16 cellular contexts compared by ENCODE assay signal in genomic region chr9:88766778-88767503, GRCh38.
DNase-seq lines count a peak whose midpoint lies in the region; ATAC-seq, FAIRE-seq and TF ChIP-seq lines count a peak whose summit lies in the region.
"Had no signal": no experiment of that assay in that cellular context is flagged by ENCODE, and none has a peak within 500 bp of the region (broad histone marks: within the 10 kb centered on the region; RNA-seq: fewer than 3 reads in every experiment).

No MANE protein-coding gene starts in this region.

- H3K9me3 Mint-ChIP-seq in Calu3 (ENCODE audit: low read depth, unreplicated experiment) (peaks cover 3% of the 10 kb centered on the region), nephron progenitor cell (peaks cover 12% of the 10 kb centered on the region)
- H3K9me3 Mint-ChIP-seq: activated CD4-positive, alpha-beta memory T cell treated with anti-CD3 and anti-CD28 coated beads, Interleukin-2, amount 10 ng/mL, durations not matched to agents 7 days and 5 days; activated T-helper 2 cell treated with anti-CD3 and anti-CD28 coated beads, Interferon-gamma antibody, Interleukin-2, Interleukin-4, amounts not matched to agents 10 μg/mL and 5 μg/mL and 100 μg/mL, durations not matched to agents 14 hours and 24 hours and 36 hours had no signal

- H3K27me3 Mint-ChIP-seq in Calu3 (ENCODE audit: unreplicated experiment) (no peaks in the 10 kb centered on the region), nephron progenitor cell (ENCODE audit: low read depth, poor library complexity) (no peaks in the 10 kb centered on the region)

- no peaks in the 10 kb centered on the region for H3K36me3 Mint-ChIP-seq in Calu3 (ENCODE audit: insufficient read depth, unreplicated experiment)
- H3K36me3 Mint-ChIP-seq in nephron progenitor cell (ENCODE audit: low read depth) = peaks cover 3% of the 10 kb centered on the region

- intact Hi-C loops in Calu3 (cut with micrococcal nuclease; ENCODE audit: unreplicated experiment) = no loop called here

- TF ChIP-seq CTCF in Calu3 (IDR thresholded peaks at IDR 0.05; ENCODE audit: unreplicated experiment) = no peak
- TF ChIP-seq CTCF in nephron progenitor cell (IDR thresholded peaks at IDR 0.05) = no peak

- ATAC-seq in GM21825 (IDR thresholded peaks at IDR 0.05; ENCODE audit: unreplicated experiment) = no peak
- ATAC-seq in GM19328 (IDR thresholded peaks at IDR 0.05; ENCODE audit: unreplicated experiment) = no peak

- peak overlapping the region; percentile 74 for H3K27ac Mint-ChIP-seq in Calu3 (ENCODE audit: unreplicated experiment)
- no peak overlapping the region for H3K27ac Mint-ChIP-seq in nephron progenitor cell
- H3K27ac Mint-ChIP-seq: activated CD4-positive, alpha-beta memory T cell treated with anti-CD3 and anti-CD28 coated beads, Interleukin-2, amount 10 ng/mL, durations not matched to agents 7 days and 5 days; activated T-helper 2 cell treated with anti-CD3 and anti-CD28 coated beads, Interferon-gamma antibody, Interleukin-2, Interleukin-4, amounts not matched to agents 10 μg/mL and 5 μg/mL and 100 μg/mL, durations not matched to agents 14 hours and 24 hours and 36 hours had no signal

- H3K4me3 Mint-ChIP-seq in Calu3 (ENCODE audit: low read depth, unreplicated experiment) (no peak overlapping the region), nephron progenitor cell (no peak overlapping the region)
- H3K4me3 Mint-ChIP-seq: activated CD4-positive, alpha-beta memory T cell treated with anti-CD3 and anti-CD28 coated beads, Interleukin-2, amount 10 ng/mL, durations not matched to agents 7 days and 5 days had no signal

- peak; percentile 87 for FAIRE-seq in RCC 7860 (lab: Jason Lieb, UNC)

- DNase-seq in Calu3 (no peak), RCC 7860 (ENCODE audit: low spot score) (peak; percentile 37), dedifferentiated amniotic fluid mesenchymal stem cell (ENCODE audit: extremely low spot score) (peak; percentile 63), kidney tubule cell (ENCODE audit: low spot score) (peak; percentile 74), nephron progenitor cell (no peak)
- DNase-seq in activated CD4-positive, alpha-beta T cell treated with anti-CD3 and anti-CD28 coated beads for 1 hour = no peak
- DNase-seq: activated CD4-positive, alpha-beta memory T cell treated with anti-CD3 and anti-CD28 coated beads, Interleukin-2, amount 10 ng/mL, durations not matched to agents 7 days and 5 days; anterior cingulate cortex; effector memory CD4-positive, alpha-beta T cell; head of caudate nucleus; left cardiac atrium; SIG-M5; stimulated activated CD4-positive, alpha-beta T cell treated with anti-CD3 and anti-CD28 coated beads, Interleukin-15, amount 100 ng/mL, for 24 hours had no signal

- CTCF ChIA-PET in Calu3 (lab: Charles Lee) = interaction anchor here (0.5 kb wide), 1 partner anchor 9 kb away, joined by 3 read pairs; no protein-coding TSS in a partner anchor

- no TSS peak for BruUV-seq in Calu3 (replicated peaks; lab: Mats Ljungman, UMichigan)

- H3K4me1 Mint-ChIP-seq in Calu3 (ENCODE audit: low read depth, unreplicated experiment) = peaks cover 16% of the 10 kb centered on the region
- peaks cover 4% of the 10 kb centered on the region for H3K4me1 Mint-ChIP-seq in nephron progenitor cell
- H3K4me1 Mint-ChIP-seq: activated CD4-positive, alpha-beta memory T cell treated with anti-CD3 and anti-CD28 coated beads, Interleukin-2, amount 10 ng/mL, durations not matched to agents 7 days and 5 days had no signal

Comparison
In these comparisons a context has a peak if more than half of its experiments do, and no peak if none do; other contexts are left out.
1. DNase-seq: peak in RCC 7860 (single experiment), dedifferentiated amniotic fluid mesenchymal stem cell (single experiment) and kidney tubule cell (single experiment); none in Calu3 (single experiment), activated CD4-positive, alpha-beta T cell treated with anti-CD3 and anti-CD28 coated beads for 1 hour (single experiment) and nephron progenitor cell (single experiment).